In the genomic region with DNA sequence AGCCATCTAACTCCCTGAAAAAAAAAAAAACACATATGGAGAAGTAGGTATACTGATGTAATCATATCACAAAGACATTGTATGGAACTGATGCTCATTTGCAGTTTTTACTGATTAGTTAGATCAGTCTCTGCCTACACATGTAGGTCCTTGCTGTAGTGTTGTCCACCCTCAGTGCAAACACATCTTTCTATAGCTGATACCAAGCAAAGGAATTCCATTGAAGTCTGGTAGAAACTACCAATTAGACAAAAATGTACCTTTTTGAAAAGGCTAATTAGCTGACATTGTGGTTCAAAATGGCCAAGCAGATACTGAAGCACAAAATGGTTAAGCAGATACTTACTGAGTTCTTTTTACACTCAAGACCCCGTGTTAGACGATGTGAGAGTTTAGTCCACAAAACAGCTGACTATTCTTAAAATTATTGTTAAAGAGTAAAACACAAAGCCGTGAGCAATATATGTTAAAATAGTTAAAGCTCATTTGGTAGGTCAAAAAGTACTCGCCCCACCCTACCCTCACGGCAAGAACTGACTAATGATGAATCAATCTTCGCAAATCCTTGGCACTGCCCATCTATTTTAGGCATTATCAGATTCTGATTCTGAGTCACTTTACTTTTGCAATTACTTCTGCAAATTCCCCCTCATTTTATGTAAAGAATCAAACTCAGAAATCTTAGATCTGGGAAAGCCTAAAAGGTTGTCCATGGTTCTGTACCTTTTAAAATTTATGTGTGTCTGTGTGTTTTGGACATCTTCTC, we compare ENCODE assay signal across 15 cellular contexts. TPM values are rescaled to one million over a fixed set of nuclear protein-coding genes. Genes with fewer than 3 reads are reported as not detected.
DNase-seq lines count a peak whose midpoint lies in the region; ATAC-seq and TF ChIP-seq lines count a peak whose summit lies in the region.
"Had no signal": no experiment of that assay in that cellular context is flagged by ENCODE, and none has a peak within 500 bp of the region (broad histone marks: within the 10 kb centered on the region; RNA-seq: fewer than 3 reads in every experiment).

No MANE protein-coding gene starts in this region.

- DNase-seq in GM03348 (ENCODE audit: low spot score): peak; percentile 1
- peak; percentile 4 for DNase-seq in IMR-90
- peak; percentile 14 to 69 for DNase-seq in cardiac fibroblast (ENCODE audit: low read depth in 2 of 2)
- DNase-seq in neuronal stem cell (ENCODE audit: low spot score): peak; percentile 15
- no peak for DNase-seq in natural killer cell treated with Interleukin-12 subunit alpha and Interleukin-12 subunit beta and Interleukin-15 and Interleukin-18, amount 100 ng/mL, for 72 hours (ENCODE audit: low spot score)
- DNase-seq in glutamatergic neuron: no peak
- DNase-seq: activated CD4-positive, alpha-beta T cell treated with anti-CD3 and anti-CD28 coated beads, Interleukin-2, amount 10 ng/mL, durations not matched to agents 24 days and 14 days; DND-41; stimulated activated CD4-positive, alpha-beta T cell treated with anti-CD3 and anti-CD28 coated beads, Interleukin-4, amount 100 ng/mL, for 24 hours had no signal

- ATAC-seq in IMR-90 (ENCODE audit: low read depth) (no peak), HG02678 (IDR thresholded peaks at IDR 0.05; ENCODE audit: unreplicated experiment) (no peak), GM19452 (IDR thresholded peaks at IDR 0.05; ENCODE audit: unreplicated experiment) (no peak)
- no peak for ATAC-seq in natural killer cell treated with Interleukin-12 subunit alpha and Interleukin-12 subunit beta and Interleukin-15 and Interleukin-18, amount 100 ng/mL, for 72 hours
- ATAC-seq: stimulated activated effector memory CD8-positive, alpha-beta T cell treated with anti-CD3 and anti-CD28 coated beads, Interleukin-12 subunit alpha, Interleukin-12 subunit beta, amount 100 ng/mL, for 72 hours had no signal

- no peaks in the 10 kb centered on the region for H3K36me3 Mint-ChIP-seq in natural killer cell treated with Interleukin-12 subunit alpha and Interleukin-12 subunit beta and Interleukin-15 and Interleukin-18, amount 100 ng/mL, for 72 hours
- no peaks in the 10 kb centered on the region for H3K36me3 Mint-ChIP-seq in glutamatergic neuron (ENCODE audit: unreplicated experiment)
- H3K36me3 Mint-ChIP-seq: stimulated activated effector memory CD8-positive, alpha-beta T cell treated with anti-CD3 and anti-CD28 coated beads, Interleukin-12 subunit alpha, Interleukin-12 subunit beta, amount 100 ng/mL, for 72 hours had no signal

- H3K18ac ChIP-seq in IMR-90 (ENCODE audit: low read depth, low read length): no peak overlapping the region
- no peak overlapping the region for H3K18ac ChIP-seq in neuronal stem cell (ENCODE audit: low read length)

- CTCF ChIA-PET in IMR-90 (lab: Yijun Ruan, JAX): no interaction called here

- no peak overlapping the region for H3K56ac ChIP-seq in IMR-90 (ENCODE audit: extremely low read depth, insufficient read depth, low read length)

- H3K9me1 ChIP-seq in IMR-90 (ENCODE audit: insufficient read depth, low read length): no peaks in the 10 kb centered on the region

- no peak overlapping the region for H2BK120ac ChIP-seq in IMR-90 (ENCODE audit: low read depth, low read length)
- H2BK120ac ChIP-seq in neuronal stem cell (ENCODE audit: low read depth, low read length): no peak overlapping the region

- no peak overlapping the region for H2BK12ac ChIP-seq in neuronal stem cell (ENCODE audit: low read length)

- no peak overlapping the region for H3K14ac ChIP-seq in IMR-90 (replicated peaks; ENCODE audit: low read depth, low read length)
- H3K14ac ChIP-seq in neuronal stem cell (ENCODE audit: low read length): no peak overlapping the region

- H3K36me3 ChIP-seq in IMR-90 (ENCODE audit: control insufficient read depth, insufficient read depth, low read length): no peaks in the 10 kb centered on the region
- H3K36me3 ChIP-seq in neuronal stem cell (replicated peaks in 1 of 2; ENCODE audit: control insufficient read depth in 2 of 2, insufficient read depth in 2 of 2, low read length in 2 of 2): no peaks in the 10 kb centered on the region
- H3K36me3 ChIP-seq: HAP-1 had no signal

- H4K8ac ChIP-seq in IMR-90 (ENCODE audit: low read depth in 2 of 2, low read length in 2 of 2) (no peak overlapping the region), neuronal stem cell (ENCODE audit: low read depth, low read length) (no peak overlapping the region)

- POLR2A ChIA-PET in IMR-90 (lab: Charles Lee; ENCODE audit: unreplicated experiment): no interaction called here

- H2BK15ac ChIP-seq in IMR-90 (ENCODE audit: low read depth, low read length) (no peak overlapping the region), neuronal stem cell (ENCODE audit: low read length) (no peak overlapping the region)

- no peaks in the 10 kb centered on the region for H4K20me1 ChIP-seq in IMR-90 (ENCODE audit: insufficient read depth, low read length)

- H2BK20ac ChIP-seq in IMR-90 (ENCODE audit: low read depth, low read length): no peak overlapping the region

- no peak overlapping the region for H3K4me2 ChIP-seq in IMR-90 (ENCODE audit: low read depth, low read length)
- H3K4me2 ChIP-seq in neuronal stem cell (ENCODE audit: insufficient read depth, low read length, poor library complexity, severe bottlenecking): no peak overlapping the region

- H3K27me3 Mint-ChIP-seq in natural killer cell treated with Interleukin-12 subunit alpha and Interleukin-12 subunit beta and Interleukin-15 and Interleukin-18, amount 100 ng/mL, for 72 hours: peaks cover 0 to 5% of the 10 kb centered on the region in 2 donors
- no peaks in the 10 kb centered on the region for H3K27me3 Mint-ChIP-seq in glutamatergic neuron (ENCODE audit: unreplicated experiment)
- H3K27me3 Mint-ChIP-seq: activated CD4-positive, alpha-beta T cell treated with anti-CD3 and anti-CD28 coated beads, Interleukin-2, amount 10 ng/mL, durations not matched to agents 24 days and 14 days had no signal

- no peak overlapping the region for H3K4me3 ChIP-seq in IMR-90 (ENCODE audit: insufficient read depth, low read depth, low read length)
- no peak overlapping the region for H3K4me3 ChIP-seq in cardiac fibroblast (replicated peaks in 1 of 2; ENCODE audit: low read depth in 2 of 2, low read length in 2 of 2)
- H3K4me3 ChIP-seq in neuronal stem cell (ENCODE audit: low read length in 2 of 2): no peak overlapping the region
- H3K4me3 ChIP-seq: HAP-1 had no signal

- H3K4me1 ChIP-seq in IMR-90 (ENCODE audit: control insufficient read depth, insufficient read depth, low read length) (no peaks in the 10 kb centered on the region), neuronal stem cell (ENCODE audit: control insufficient read depth in 2 of 2, insufficient read depth in 1 of 2, low read depth in 1 of 2, low read length in 2 of 2) (peaks cover 0 to 7% of the 10 kb centered on the region in 2 donors)

- H3K9me3 ChIP-seq in IMR-90 (ENCODE audit: control insufficient read depth, insufficient read depth, low read length) (no peaks in the 10 kb centered on the region), neuronal stem cell (replicated peaks in 1 of 2; ENCODE audit: control insufficient read depth in 2 of 2, insufficient read depth in 1 of 2, low read depth in 1 of 2, low read length in 2 of 2) (no peaks in the 10 kb centered on the region)
- H3K9me3 ChIP-seq: HAP-1 had no signal

- H3K9ac ChIP-seq in IMR-90 (ENCODE audit: low read depth, low read length) (no peak overlapping the region), neuronal stem cell (ENCODE audit: low read depth, low read length, poor library complexity) (no peak overlapping the region)

- intact Hi-C loops in IMR-90 (cut with micrococcal nuclease): no loop called here

- H3K27ac ChIP-seq in IMR-90 (ENCODE audit: insufficient read depth, low read length) (no peak overlapping the region), neuronal stem cell (replicated peaks; ENCODE audit: low read length) (no peak overlapping the region)

- TF ChIP-seq CTCF in IMR-90 (conservative IDR thresholded peaks at IDR 0.05; ENCODE audit: low read depth, low read length) (no peak), cardiac fibroblast (IDR thresholded peaks at IDR 0.05; ENCODE audit: low read depth, low read length) (no peak), glutamatergic neuron (IDR thresholded peaks at IDR 0.05; ENCODE audit: partially characterized antibody, unreplicated experiment) (no peak)

- no peak overlapping the region for H3K4me3 Mint-ChIP-seq in natural killer cell treated with Interleukin-12 subunit alpha and Interleukin-12 subunit beta and Interleukin-15 and Interleukin-18, amount 100 ng/mL, for 72 hours
- no peak overlapping the region for H3K4me3 Mint-ChIP-seq in glutamatergic neuron (ENCODE audit: unreplicated experiment)
- H3K4me3 Mint-ChIP-seq: activated CD4-positive, alpha-beta T cell treated with anti-CD3 and anti-CD28 coated beads, Interleukin-2, amount 10 ng/mL, durations not matched to agents 24 days and 14 days; activated T-cell treated with anti-CD3 and anti-CD28 coated beads, Interleukin-2, amount 50 U/mL, for 72 hours; stimulated activated effector memory CD8-positive, alpha-beta T cell treated with anti-CD3 and anti-CD28 coated beads, Interleukin-12 subunit alpha, Interleukin-12 subunit beta, amount 100 ng/mL, for 72 hours; T-helper 1 cell treated with Interleukin-12 subunit alpha and Interleukin-12 subunit beta and Interleukin-4 antibody, amounts not matched to agents 30 μg/mL and 1 μg/mL, for 36 hours had no signal

- no peak for TF ChIP-seq RAD21 in IMR-90 (IDR thresholded peaks at IDR 0.05; ENCODE audit: low read length)

- no TSS peak for BruUV-seq in IMR-90 (replicated peaks; lab: Mats Ljungman, UMichigan)

- no peak for TF ChIP-seq POLR2A in IMR-90 (IDR thresholded peaks at IDR 0.05; ENCODE audit: low read depth, low read length)

- no peaks in the 10 kb centered on the region; the same call in 1 of the 2 replicates for H3K27me3 ChIP-seq in IMR-90 (ENCODE audit: control insufficient read depth, insufficient read depth, low read length)
- H3K27me3 ChIP-seq in neuronal stem cell (ENCODE audit: control insufficient read depth in 3 of 3, insufficient read depth in 3 of 3, low read depth in 1 of 3, low read length in 3 of 3): no peaks in the 10 kb centered on the region

- dilution Hi-C loops in IMR-90 (cut with HindIII; ENCODE audit: low sequenced_read_pairs, unreplicated experiment): no loop called here

- no peak overlapping the region for H2AK5ac ChIP-seq in IMR-90 (ENCODE audit: low read depth, low read length)
- no peak overlapping the region for H2AK5ac ChIP-seq in neuronal stem cell (ENCODE audit: low read depth, low read length)

- H2AFZ ChIP-seq in IMR-90 (replicated peaks; ENCODE audit: low read length, poor library complexity) (no peak overlapping the region), neuronal stem cell (ENCODE audit: low read length) (no peak overlapping the region)

- H3K4ac ChIP-seq in IMR-90 (ENCODE audit: low read depth, low read length) (no peak overlapping the region), neuronal stem cell (ENCODE audit: low read length) (no peak overlapping the region)

- in situ Hi-C loops in IMR-90 (cut with MboI; ENCODE audit: low sequenced_read_pairs): no loop called here

- H2AK9ac ChIP-seq in IMR-90 (replicated peaks; ENCODE audit: low read depth, low read length, poor library complexity): no peak overlapping the region

- H3K9me3 Mint-ChIP-seq in natural killer cell treated with Interleukin-12 subunit alpha and Interleukin-12 subunit beta and Interleukin-15 and Interleukin-18, amount 100 ng/mL, for 72 hours: peaks cover 3% of the 10 kb centered on the region
- no peaks in the 10 kb centered on the region for H3K9me3 Mint-ChIP-seq in glutamatergic neuron (ENCODE audit: unreplicated experiment)
- H3K9me3 Mint-ChIP-seq: activated CD4-positive, alpha-beta T cell treated with anti-CD3 and anti-CD28 coated beads, Interleukin-2, amount 10 ng/mL, durations not matched to agents 24 days and 14 days; activated T-cell treated with anti-CD3 and anti-CD28 coated beads, Interleukin-2, amount 50 U/mL, for 72 hours; T-helper 1 cell treated with Interleukin-12 subunit alpha and Interleukin-12 subunit beta and Interleukin-4 antibody, amounts not matched to agents 30 μg/mL and 1 μg/mL, for 36 hours had no signal

- H3K23ac ChIP-seq in IMR-90 (ENCODE audit: low read depth, low read length) (no peak overlapping the region), neuronal stem cell (ENCODE audit: low read depth, low read length, poor library complexity) (no peak overlapping the region)

- H4K5ac ChIP-seq in IMR-90 (ENCODE audit: low read depth, low read length): no peak overlapping the region

- H3K4me1 Mint-ChIP-seq in natural killer cell treated with Interleukin-12 subunit alpha and Interleukin-12 subunit beta and Interleukin-15 and Interleukin-18, amount 100 ng/mL, for 72 hours (ENCODE audit: low read depth in 2 of 2): no peaks in the 10 kb centered on the region
- no peaks in the 10 kb centered on the region for H3K4me1 Mint-ChIP-seq in glutamatergic neuron (ENCODE audit: low read depth, unreplicated experiment)
- H3K4me1 Mint-ChIP-seq: activated CD4-positive, alpha-beta T cell treated with anti-CD3 and anti-CD28 coated beads, Interleukin-2, amount 10 ng/mL, durations not matched to agents 24 days and 14 days; stimulated activated effector memory CD8-positive, alpha-beta T cell treated with anti-CD3 and anti-CD28 coated beads, Interleukin-12 subunit alpha, Interleukin-12 subunit beta, amount 100 ng/mL, for 72 hours had no signal

- no peak overlapping the region for H2BK5ac ChIP-seq in IMR-90 (ENCODE audit: low read depth, low read length, poor library complexity, severe bottlenecking)
- H2BK5ac ChIP-seq in neuronal stem cell (ENCODE audit: low read length): no peak overlapping the region

- no peaks in the 10 kb centered on the region for H3K79me1 ChIP-seq in IMR-90 (ENCODE audit: low read depth in 1 of 2, low read length in 2 of 2)
- no peaks in the 10 kb centered on the region for H3K79me1 ChIP-seq in neuronal stem cell (ENCODE audit: low read depth, low read length)

- H3K27ac Mint-ChIP-seq in natural killer cell treated with Interleukin-12 subunit alpha and Interleukin-12 subunit beta and Interleukin-15 and Interleukin-18, amount 100 ng/mL, for 72 hours: no peak overlapping the region
- H3K27ac Mint-ChIP-seq in glutamatergic neuron (ENCODE audit: unreplicated experiment): no peak overlapping the region
- H3K27ac Mint-ChIP-seq: activated CD4-positive, alpha-beta T cell treated with anti-CD3 and anti-CD28 coated beads, Interleukin-2, amount 10 ng/mL, durations not matched to agents 24 days and 14 days; activated T-cell treated with anti-CD3 and anti-CD28 coated beads, Interleukin-2, amount 50 U/mL, for 72 hours; stimulated activated effector memory CD8-positive, alpha-beta T cell treated with anti-CD3 and anti-CD28 coated beads, Interleukin-12 subunit alpha, Interleukin-12 subunit beta, amount 100 ng/mL, for 72 hours; T-helper 1 cell treated with Interleukin-12 subunit alpha and Interleukin-12 subunit beta and Interleukin-4 antibody, amounts not matched to agents 30 μg/mL and 1 μg/mL, for 36 hours had no signal

- no CpG with 5 or more reads among the region's 6 CpGs for WGBS in IMR-90 (ENCODE audit: extremely low coverage in 2 of 2, insufficient read length in 1 of 2), 2 experiments
- no CpG with 5 or more reads among the region's 6 CpGs for WGBS in neuronal stem cell (ENCODE audit: extremely low coverage in 2 of 2, insufficient read length in 2 of 2, insufficient replicate concordance in 1 of 2), 2 donors

- no peak overlapping the region for H4K91ac ChIP-seq in IMR-90 (ENCODE audit: insufficient read depth, low read depth, low read length)
- H4K91ac ChIP-seq in neuronal stem cell (ENCODE audit: low read depth, low read length, poor library complexity): no peak overlapping the region

RNA-seq across cellular contexts. Expression of a gene that starts 40.4 kb away (rescaled TPM):
- 0.28 and 0.36 TPM in 2 replicates for total RNA-seq in IMR-90 (2012; rRNA removed)
- polyA plus RNA-seq in IMR-90 (2012; rRNA removed): 0.69 and 0.74 TPM in 2 replicates
- 0.41 and 0.48 TPM in 2 replicates for polyA plus RNA-seq in IMR-90 (2012; cell fraction: cytosol; rRNA removed)
- polyA plus RNA-seq in IMR-90 (2012; cell fraction: nucleus; rRNA removed; ENCODE audit: low replicate concordance): 1.3 and 2.3 TPM in 2 replicates
- polyA plus RNA-seq in neuronal stem cell (2013, experiment 1 of 2): 18.2 TPM
- polyA plus RNA-seq in neuronal stem cell (2013, experiment 2 of 2): 17.9 TPM
- total RNA-seq in natural killer cell treated with Interleukin-12 subunit alpha and Interleukin-12 subunit beta and Interleukin-15 and Interleukin-18, amount 100 ng/mL, for 72 hours: not detected
- total RNA-seq in glutamatergic neuron (ENCODE audit: unreplicated experiment): 0.05 TPM
- total RNA-seq: activated CD4-positive, alpha-beta T cell treated with anti-CD3 and anti-CD28 coated beads, Interleukin-2, amount 10 ng/mL, durations not matched to agents 24 days and 14 days; activated T-cell treated with anti-CD3 and anti-CD28 coated beads, Interleukin-2, amount 50 U/mL, for 72 hours had no signal

RNA-seq across cellular contexts. Expression of a gene that starts 41.8 kb away (rescaled TPM):
- total RNA-seq in IMR-90 (2012; rRNA removed): 15.0 and 16.3 TPM in 2 replicates
- 21.6 and 26.6 TPM in 2 replicates for polyA plus RNA-seq in IMR-90 (2012; rRNA removed)
- polyA plus RNA-seq in IMR-90 (2012; cell fraction: cytosol; rRNA removed): 13.1 and 20.0 TPM in 2 replicates
- 62.0 and 109 TPM in 2 replicates for polyA plus RNA-seq in IMR-90 (2012; cell fraction: nucleus; rRNA removed; ENCODE audit: low replicate concordance)
- 28.3 TPM for polyA plus RNA-seq in neuronal stem cell (2013, experiment 1 of 2)
- 28.7 TPM for polyA plus RNA-seq in neuronal stem cell (2013, experiment 2 of 2)
- not detected for total RNA-seq in natural killer cell treated with Interleukin-12 subunit alpha and Interleukin-12 subunit beta and Interleukin-15 and Interleukin-18, amount 100 ng/mL, for 72 hours
- 3.2 TPM for total RNA-seq in glutamatergic neuron (ENCODE audit: unreplicated experiment)
- total RNA-seq: activated CD4-positive, alpha-beta T cell treated with anti-CD3 and anti-CD28 coated beads, Interleukin-2, amount 10 ng/mL, durations not matched to agents 24 days and 14 days had no signal

Comparison
In these comparisons a context has a peak if more than half of its experiments do, and no peak if none do; other contexts are left out.
1. DNase-seq: peak in GM03348 (single experiment), IMR-90 (single experiment), cardiac fibroblast (2 of 2) and neuronal stem cell (single experiment); none in natural killer cell treated with Interleukin-12 subunit alpha and Interleukin-12 subunit beta and Interleukin-15 and Interleukin-18, amount 100 ng/mL, for 72 hours (single experiment) and glutamatergic neuron (single experiment).